1 cellular context compared by ENCODE assay signal in the genomic region with DNA sequence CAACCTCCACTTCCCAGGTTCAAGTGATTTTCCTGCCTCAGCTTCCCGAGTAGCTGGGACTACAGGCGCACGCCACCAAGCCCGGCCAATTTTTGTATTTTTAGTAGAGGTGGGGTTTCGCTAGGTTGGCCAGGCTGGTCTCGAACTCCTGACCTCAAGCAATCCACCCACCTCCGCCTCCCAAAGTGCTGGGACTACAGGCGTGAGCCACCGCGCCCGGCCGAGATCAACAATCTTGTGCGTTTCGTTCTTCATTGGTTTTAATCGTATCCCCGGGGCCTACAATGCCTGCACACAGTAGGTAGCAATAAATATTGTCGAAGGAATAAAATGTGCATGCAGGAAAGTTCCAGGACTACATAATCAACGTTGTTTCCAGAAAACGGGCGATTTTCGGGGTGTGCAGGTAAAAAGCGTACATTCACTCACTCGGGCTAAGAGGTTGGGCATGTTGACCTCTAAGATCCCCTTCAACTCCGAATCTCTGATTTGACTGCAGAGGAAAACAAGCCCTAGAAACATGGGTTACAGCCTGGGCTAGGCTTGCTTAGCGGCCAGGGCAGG.
A peak's percentile ranks its signal among the peaks of the same experiment; 100 is the strongest.
TF ChIP-seq lines count a peak whose summit lies in the region.

No MANE protein-coding gene starts in this region.

TF ChIP-seq in HepG2, 621 proteins besides CTCF, POLR2A, EP300 and RAD21 (continued from another document):
- TF ChIP-seq, protein P1, sequence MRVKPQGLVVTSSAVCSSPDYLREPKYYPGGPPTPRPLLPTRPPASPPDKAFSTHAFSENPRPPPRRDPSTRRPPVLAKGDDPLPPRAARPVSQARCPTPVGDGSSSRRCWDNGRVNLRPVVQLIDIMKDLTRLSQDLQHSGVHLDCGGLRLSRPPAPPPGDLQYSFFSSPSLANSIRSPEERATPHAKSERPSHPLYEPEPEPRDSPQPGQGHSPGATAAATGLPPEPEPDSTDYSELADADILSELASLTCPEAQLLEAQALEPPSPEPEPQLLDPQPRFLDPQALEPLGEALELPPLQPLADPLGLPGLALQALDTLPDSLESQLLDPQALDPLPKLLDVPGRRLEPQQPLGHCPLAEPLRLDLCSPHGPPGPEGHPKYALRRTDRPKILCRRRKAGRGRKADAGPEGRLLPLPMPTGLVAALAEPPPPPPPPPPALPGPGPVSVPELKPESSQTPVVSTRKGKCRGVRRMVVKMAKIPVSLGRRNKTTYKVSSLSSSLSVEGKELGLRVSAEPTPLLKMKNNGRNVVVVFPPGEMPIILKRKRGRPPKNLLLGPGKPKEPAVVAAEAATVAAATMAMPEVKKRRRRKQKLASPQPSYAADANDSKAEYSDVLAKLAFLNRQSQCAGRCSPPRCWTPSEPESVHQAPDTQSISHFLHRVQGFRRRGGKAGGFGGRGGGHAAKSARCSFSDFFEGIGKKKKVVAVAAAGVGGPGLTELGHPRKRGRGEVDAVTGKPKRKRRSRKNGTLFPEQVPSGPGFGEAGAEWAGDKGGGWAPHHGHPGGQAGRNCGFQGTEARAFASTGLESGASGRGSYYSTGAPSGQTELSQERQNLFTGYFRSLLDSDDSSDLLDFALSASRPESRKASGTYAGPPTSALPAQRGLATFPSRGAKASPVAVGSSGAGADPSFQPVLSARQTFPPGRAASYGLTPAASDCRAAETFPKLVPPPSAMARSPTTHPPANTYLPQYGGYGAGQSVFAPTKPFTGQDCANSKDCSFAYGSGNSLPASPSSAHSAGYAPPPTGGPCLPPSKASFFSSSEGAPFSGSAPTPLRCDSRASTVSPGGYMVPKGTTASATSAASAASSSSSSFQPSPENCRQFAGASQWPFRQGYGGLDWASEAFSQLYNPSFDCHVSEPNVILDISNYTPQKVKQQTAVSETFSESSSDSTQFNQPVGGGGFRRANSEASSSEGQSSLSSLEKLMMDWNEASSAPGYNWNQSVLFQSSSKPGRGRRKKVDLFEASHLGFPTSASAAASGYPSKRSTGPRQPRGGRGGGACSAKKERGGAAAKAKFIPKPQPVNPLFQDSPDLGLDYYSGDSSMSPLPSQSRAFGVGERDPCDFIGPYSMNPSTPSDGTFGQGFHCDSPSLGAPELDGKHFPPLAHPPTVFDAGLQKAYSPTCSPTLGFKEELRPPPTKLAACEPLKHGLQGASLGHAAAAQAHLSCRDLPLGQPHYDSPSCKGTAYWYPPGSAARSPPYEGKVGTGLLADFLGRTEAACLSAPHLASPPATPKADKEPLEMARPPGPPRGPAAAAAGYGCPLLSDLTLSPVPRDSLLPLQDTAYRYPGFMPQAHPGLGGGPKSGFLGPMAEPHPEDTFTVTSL (CRISPR knock-in tag; IDR thresholded peaks at IDR 0.05; ENCODE audit: borderline replicate concordance): peak; percentile 75
- TF ChIP-seq, protein P2, sequence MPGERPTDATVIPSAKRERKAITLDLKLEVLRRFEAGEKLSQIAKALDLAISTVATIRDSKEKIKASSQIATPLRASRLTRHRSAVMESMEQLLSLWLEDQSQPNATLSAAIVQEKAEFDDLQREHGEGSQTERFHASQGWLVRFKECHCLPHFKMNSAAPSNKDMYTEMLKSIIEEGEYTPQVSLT (CRISPR knock-in tag; IDR thresholded peaks at IDR 0.05; ENCODE audit: borderline replicate concordance, low read depth): peak; percentile 21; the same call in 1 of the 2 replicates
- TF ChIP-seq IKZF4 (CRISPR knock-in tag; IDR thresholded peaks at IDR 0.05; ENCODE audit: borderline replicate concordance, low read depth, not compliant biosample characterization): no peak
- no peak for TF ChIP-seq PAWR (CRISPR knock-in tag; IDR thresholded peaks at IDR 0.05; ENCODE audit: borderline replicate concordance)
- no peak for TF ChIP-seq HMG20A (CRISPR knock-in tag; IDR thresholded peaks at IDR 0.05; ENCODE audit: borderline replicate concordance)
- peak; percentile 90; the same call in 1 of the 2 replicates for TF ChIP-seq ZFP82 (CRISPR knock-in tag; IDR thresholded peaks at IDR 0.05; ENCODE audit: borderline replicate concordance)
- TF ChIP-seq ZNF460 (CRISPR knock-in tag; IDR thresholded peaks at IDR 0.05; ENCODE audit: borderline replicate concordance): peak; percentile 88
- TF ChIP-seq ZNF263 (CRISPR knock-in tag; IDR thresholded peaks at IDR 0.05): no peak
- 0 out of 2 replicates have a peak, but pooled peaks have one; percentile 11 for TF ChIP-seq ZNF83 (CRISPR knock-in tag; IDR thresholded peaks at IDR 0.05; ENCODE audit: borderline replicate concordance)
- TF ChIP-seq ZBTB7B (CRISPR knock-in tag; IDR thresholded peaks at IDR 0.05): no peak
- peak; percentile 67; the same call in 1 of the 2 replicates for TF ChIP-seq ZNF670 (CRISPR knock-in tag; IDR thresholded peaks at IDR 0.05; ENCODE audit: borderline replicate concordance)
- no peak for TF ChIP-seq ZNF30 (CRISPR knock-in tag; IDR thresholded peaks at IDR 0.05)
- TF ChIP-seq PRPF4 (IDR thresholded peaks at IDR 0.05; ENCODE audit: low read depth, low read length, poor library complexity, severe bottlenecking): peak; percentile 77
- TF ChIP-seq MTA1 (CRISPR knock-in tag; IDR thresholded peaks at IDR 0.05; ENCODE audit: borderline replicate concordance): no peak
